ENCODE assay signal across 12 cellular contexts in the genomic region with DNA sequence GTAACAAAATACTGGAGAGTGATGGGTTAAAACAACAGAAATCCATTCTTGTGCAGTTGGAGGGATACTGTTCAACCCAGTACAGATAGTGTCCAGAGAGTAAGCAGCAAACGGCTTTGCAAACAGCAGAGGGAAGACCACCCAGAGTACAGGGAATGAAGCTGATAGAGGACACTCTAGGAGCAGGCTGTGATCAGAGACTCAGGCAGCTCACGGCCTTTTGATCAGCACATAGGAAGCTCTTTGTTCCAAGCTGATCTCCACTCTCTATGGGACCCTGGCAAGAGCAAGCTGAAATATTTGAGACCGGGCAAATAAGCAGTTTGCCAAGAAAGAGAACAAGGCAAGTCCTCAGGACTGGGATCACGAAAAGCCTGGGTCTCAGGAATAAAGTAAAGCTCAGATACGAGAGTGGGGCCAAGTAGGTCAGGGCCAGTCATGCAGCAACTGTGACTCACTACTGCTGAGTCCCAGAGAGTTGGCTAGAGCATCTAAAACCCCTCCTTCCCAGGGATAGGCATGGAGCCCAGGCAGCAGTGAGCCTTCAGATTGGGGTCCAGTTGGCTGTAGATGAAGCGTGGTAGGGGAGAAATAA. TPM values are rescaled to one million over a fixed set of nuclear protein-coding genes. Genes with fewer than 3 reads are reported as not detected.
DNase-seq lines count a peak whose midpoint lies in the region; ATAC-seq and TF ChIP-seq lines count a peak whose summit lies in the region.
"Had no signal": no experiment of that assay in that cellular context is flagged by ENCODE, and none has a peak within 500 bp of the region (broad histone marks: within the 10 kb centered on the region; RNA-seq: fewer than 3 reads in every experiment).

No MANE protein-coding gene starts in this region.

- ATAC-seq in Right ventricle myocardium inferior = peak; percentile 96
- ATAC-seq in lung (ENCODE audit: insufficient read depth, low FRiP score) = peak; percentile 66
- ATAC-seq in upper lobe of right lung = peak; percentile 62
- ATAC-seq in GM19328 (IDR thresholded peaks at IDR 0.05; ENCODE audit: unreplicated experiment) = no peak
- no peak for ATAC-seq in GM21825 (IDR thresholded peaks at IDR 0.05; ENCODE audit: unreplicated experiment)

- H3K27me3 ChIP-seq in lung (ENCODE audit: control insufficient read depth, insufficient read depth) = no peaks in the 10 kb centered on the region
- H3K27me3 ChIP-seq in upper lobe of right lung = no peaks in the 10 kb centered on the region
- H3K27me3 ChIP-seq: BLaER1, uterus had no signal

- H3K9me3 ChIP-seq in lung (ENCODE audit: control insufficient read depth in 2 of 2, insufficient read depth in 1 of 2, low read length in 1 of 2) (peaks cover 0 to 3% of the 10 kb centered on the region in 2 donors), upper lobe of right lung (no peaks in the 10 kb centered on the region)
- H3K9me3 ChIP-seq: BLaER1, uterus had no signal

- peaks cover 0 to 2% of the 10 kb centered on the region in 2 donors for H3K4me1 ChIP-seq in lung (ENCODE audit: control insufficient read depth in 2 of 2, insufficient read depth in 2 of 2, low read length in 2 of 2)
- no peaks in the 10 kb centered on the region for H3K4me1 ChIP-seq in upper lobe of right lung
- H3K4me1 ChIP-seq: BLaER1, parathyroid adenoma, uterus had no signal

- H3K27ac ChIP-seq in lung (ENCODE audit: low read depth in 1 of 2, low read length in 1 of 2) = no peak overlapping the region
- no peak overlapping the region for H3K27ac ChIP-seq in upper lobe of right lung
- H3K27ac ChIP-seq: BLaER1, KMS-11, parathyroid adenoma, uterus had no signal

- intact Hi-C loops in Right ventricle myocardium inferior (cut with DNase I) (no loop called here), cardiac septum (cut with DNase I) (no loop called here), upper lobe of right lung (cut with DNase I) (no loop called here)

- H3K36me3 ChIP-seq in lung (ENCODE audit: control insufficient read depth in 2 of 2, insufficient read depth in 2 of 2, low read length in 2 of 2) (no peaks in the 10 kb centered on the region), upper lobe of right lung (no peaks in the 10 kb centered on the region)
- H3K36me3 ChIP-seq: uterus had no signal

- no peak overlapping the region for H3K4me3 ChIP-seq in lung
- no peak overlapping the region for H3K4me3 ChIP-seq in upper lobe of right lung
- H3K4me3 ChIP-seq: BLaER1, uterus had no signal

- TF ChIP-seq CTCF in lung (IDR thresholded peaks at IDR 0.05; ENCODE audit: control extremely low read depth, extremely low read depth) (no peak), upper lobe of right lung (IDR thresholded peaks at IDR 0.05) (no peak)

- 73 to 90% methylated on average over 6 of the region's 6 CpGs for WGBS in lung, 2 donors

- DNase-seq in Right ventricle myocardium inferior (ENCODE audit: missing footprints) (no peak), cardiac septum (ENCODE audit: low spot score) (no peak), cerebellum (ENCODE audit: low spot score) (peak; percentile 65), lung (ENCODE audit: low spot score) (peak; percentile 28), upper lobe of right lung (no peak)
- DNase-seq in stimulated activated CD4-positive, alpha-beta T cell treated with anti-CD3 and anti-CD28 coated beads, Interleukin-1b, Interleukin-23, amount 100 ng/mL, for 48 hours = no peak

RNA-seq across cellular contexts. Expression of a gene that starts 52.4 kb away (rescaled TPM):
- 0.76 TPM for total RNA-seq in Right ventricle myocardium inferior
- total RNA-seq in cardiac septum = 0.13 TPM
- total RNA-seq in cerebellum = 14.6 TPM
- 1 to 10 TPM; 2.0 to 3.5 TPM for total RNA-seq in lung
- 1 to 10 TPM in 1 of 2 donors, under 1 TPM in 1; 0.88 to 1.0 TPM for polyA plus RNA-seq in lung
- total RNA-seq in upper lobe of right lung = 1.2 TPM

Comparison
In these comparisons a context has a peak if more than half of its experiments do, and no peak if none do; other contexts are left out.
1. ATAC-seq: peak in Right ventricle myocardium inferior (single experiment), lung (single experiment) and upper lobe of right lung (single experiment); none in GM19328 (single experiment) and GM21825 (single experiment).
2. DNase-seq: peak in cerebellum (single experiment) and lung (single experiment); none in Right ventricle myocardium inferior (single experiment), cardiac septum (single experiment), upper lobe of right lung (single experiment) and stimulated activated CD4-positive, alpha-beta T cell treated with anti-CD3 and anti-CD28 coated beads, Interleukin-1b, Interleukin-23, amount 100 ng/mL, for 48 hours (single experiment).